Comparison of ENCODE assay signal across 8 cellular contexts in genomic region chr11:106021967-106022794, GRCh38. TPM values are rescaled to one million over a fixed set of nuclear protein-coding genes. Genes with fewer than 3 reads are reported as not detected.
DNase-seq lines count a peak whose midpoint lies in the region; ATAC-seq and TF ChIP-seq lines count a peak whose summit lies in the region.

MSANTD4 (minus strand) TSS chr11:106022240; CDS start chr11:106010917, 11,323 bp downstream.

- no peaks in the 10 kb centered on the region for H3K27me3 ChIP-seq in Peyer's patch
- no peaks in the 10 kb centered on the region for H3K27me3 ChIP-seq in muscle layer of colon (ENCODE audit: control insufficient read depth in 1 of 2, insufficient read depth in 2 of 2, low read length in 2 of 2)

- peak in 2 of 6 experiments; percentile 8 to 19 for TF ChIP-seq CTCF in Peyer's patch (IDR thresholded peaks at IDR 0.05)

- ATAC-seq in GM21717 (IDR thresholded peaks at IDR 0.05; ENCODE audit: unreplicated experiment) (peak; percentile 99), esophagus mucosa (peak; percentile 100)

- H3K4me1 ChIP-seq in Peyer's patch, result peaks cover 0 to 18% (median 6%) of the 10 kb centered on the region in 4 donors
- peaks cover 27% of the 10 kb centered on the region for H3K4me1 ChIP-seq in muscle layer of colon (ENCODE audit: insufficient read depth, low read length)

- H3K27ac ChIP-seq in Peyer's patch (peak within 1 kb of the TSS; percentile 61 to 87 (median 74)), muscle layer of colon (ENCODE audit: low read depth, low read length) (peak within 1 kb of the TSS; percentile 77)

- no peak for TF ChIP-seq POLR2A in Peyer's patch (IDR thresholded peaks at IDR 0.05)

- H3K36me3 ChIP-seq in Peyer's patch (no peaks in the 10 kb centered on the region), muscle layer of colon (ENCODE audit: insufficient read depth, low read length) (no peaks in the 10 kb centered on the region)

- DNase-seq in DMS153 (lab: John Stamatoyannopoulos, UW) (peak; percentile 99), KG1 (lab: John Stamatoyannopoulos, UW) (peak; percentile 98), Peyer's patch (peak; percentile 96 to 99 (median 97))
- peak; percentile 99 to 100 for DNase-seq in activated T-cell treated with anti-CD3 and anti-CD28 coated beads, Interleukin-2, amount 50 U/mL, for 48 hours
- peak; percentile 92 for DNase-seq in stimulated activated CD8-positive, alpha-beta memory T cell treated with anti-CD3 and anti-CD28 coated beads, Interleukin-7, amount 100 ng/mL, for 24 hours (ENCODE audit: low read depth)

- H3K9me3 ChIP-seq in Peyer's patch, result no peaks in the 10 kb centered on the region
- no peaks in the 10 kb centered on the region for H3K9me3 ChIP-seq in muscle layer of colon (ENCODE audit: low read length)

- peak within 1 kb of the TSS; percentile 50 for H3K9ac ChIP-seq in muscle layer of colon (ENCODE audit: low read length)

- peak within 1 kb of the TSS; percentile 72 to 85 (median 80) for H3K4me3 ChIP-seq in Peyer's patch
- peak within 1 kb of the TSS; percentile 87 to 99 for H3K4me3 ChIP-seq in muscle layer of colon (ENCODE audit: low read depth in 1 of 2, low read length in 2 of 2)

RNA-seq across cellular contexts. Expression of gene MSANTD4, which starts in this region (rescaled TPM):
- 10 to 100 TPM in 3 of 4 donors, 1 to 10 TPM in 1; 6.9 to 79.2 (median 12.8) TPM for total RNA-seq in Peyer's patch
- total RNA-seq in esophagus mucosa, result 3.1 TPM

Comparison
In these comparisons a context has a peak if more than half of its experiments do, and no peak if none do; other contexts are left out.
1. Peak in every context shown above with its lines: DNase-seq, ATAC-seq, H3K4me3 ChIP-seq and H3K27ac ChIP-seq.